ENCODE assay signal across 8 cellular contexts in genomic region chr9:127983847-127984289, GRCh38. TPM values are rescaled to one million over a fixed set of nuclear protein-coding genes. Genes with fewer than 3 reads are reported as not detected.
DNase-seq lines count a peak whose midpoint lies in the region; ATAC-seq, FAIRE-seq and TF ChIP-seq lines count a peak whose summit lies in the region.

No MANE protein-coding gene starts in this region.

- H3K27ac ChIP-seq in astrocyte (ENCODE audit: low read depth, low read length) (no peak overlapping the region), small intestine (ENCODE audit: low read depth in 1 of 2, low read length in 1 of 2) (peak overlapping the region in 1 of 2 donors; percentile 7)

- WGBS in small intestine, 3 donors: 81 to 92% (median 87%) methylated on average over 9 of the region's 9 CpGs

- ATAC-seq in GM18498 (IDR thresholded peaks at IDR 0.05; ENCODE audit: unreplicated experiment) (peak; percentile 30), GM19328 (IDR thresholded peaks at IDR 0.05; ENCODE audit: unreplicated experiment) (peak; percentile 29), HG03354 (IDR thresholded peaks at IDR 0.05; ENCODE audit: poor library complexity, severe bottlenecking, unreplicated experiment) (peak; percentile 43), SK-N-SH treated with all-trans-retinoic acid at 6 μM for 48 hours (no peak)
- no peak for ATAC-seq in natural killer cell treated with Interleukin-12 subunit alpha and Interleukin-12 subunit beta and Interleukin-15 and Interleukin-18, amount 100 ng/mL, for 72 hours

- no peak overlapping the region for H2AFZ ChIP-seq in astrocyte (ENCODE audit: low read depth, low read length)

- FAIRE-seq in astrocyte (lab: Jason Lieb, UNC) (no peak), small intestine (lab: Jason Lieb, UNC) (no peak)

- H3K4me3 Mint-ChIP-seq in astrocyte (ENCODE audit: unreplicated experiment): no peak overlapping the region
- H3K4me3 Mint-ChIP-seq in natural killer cell treated with Interleukin-12 subunit alpha and Interleukin-12 subunit beta and Interleukin-15 and Interleukin-18, amount 100 ng/mL, for 72 hours: no peak overlapping the region

- H3K27me3 ChIP-seq in astrocyte (ENCODE audit: insufficient read depth, low read length): no peaks in the 10 kb centered on the region
- no peaks in the 10 kb centered on the region for H3K27me3 ChIP-seq in small intestine (ENCODE audit: control insufficient read depth in 2 of 2, insufficient read depth in 2 of 2, low read length in 2 of 2)

- no peak overlapping the region for H3K9ac ChIP-seq in astrocyte (ENCODE audit: low read length)

- H4K20me1 ChIP-seq in astrocyte (ENCODE audit: insufficient read depth, low read length): peaks cover 13% of the 10 kb centered on the region

- no peaks in the 10 kb centered on the region for H3K36me3 Mint-ChIP-seq in astrocyte (ENCODE audit: low read depth, unreplicated experiment)
- no peaks in the 10 kb centered on the region for H3K36me3 Mint-ChIP-seq in natural killer cell treated with Interleukin-12 subunit alpha and Interleukin-12 subunit beta and Interleukin-15 and Interleukin-18, amount 100 ng/mL, for 72 hours

- peaks cover 4% of the 10 kb centered on the region for H3K4me1 Mint-ChIP-seq in astrocyte (ENCODE audit: low read depth, unreplicated experiment)
- H3K4me1 Mint-ChIP-seq in natural killer cell treated with Interleukin-12 subunit alpha and Interleukin-12 subunit beta and Interleukin-15 and Interleukin-18, amount 100 ng/mL, for 72 hours (ENCODE audit: low read depth in 2 of 2): peaks cover 12 to 17% of the 10 kb centered on the region in 2 donors

- H3K4me2 ChIP-seq in astrocyte (ENCODE audit: low read length): no peak overlapping the region

- H3K27me3 Mint-ChIP-seq in astrocyte (ENCODE audit: low read depth, unreplicated experiment): peaks cover 3% of the 10 kb centered on the region
- no peaks in the 10 kb centered on the region for H3K27me3 Mint-ChIP-seq in natural killer cell treated with Interleukin-12 subunit alpha and Interleukin-12 subunit beta and Interleukin-15 and Interleukin-18, amount 100 ng/mL, for 72 hours

- H3K36me3 ChIP-seq in astrocyte (ENCODE audit: insufficient read depth, low read length) (no peaks in the 10 kb centered on the region), small intestine (ENCODE audit: control insufficient read depth in 2 of 2, insufficient read depth in 2 of 2, low read length in 2 of 2) (no peaks in the 10 kb centered on the region)

- DNase-seq in astrocyte (ENCODE audit: low read depth) (no peak), small intestine (no peak), epidermal melanocyte (ENCODE audit: insufficient read length, low spot score) (no peak)
- no peak for DNase-seq in natural killer cell treated with Interleukin-12 subunit alpha and Interleukin-12 subunit beta and Interleukin-15 and Interleukin-18, amount 100 ng/mL, for 72 hours (ENCODE audit: low spot score)

- H3K4me3 ChIP-seq in astrocyte (ENCODE audit: insufficient read depth, low read depth, low read length) (no peak overlapping the region), small intestine (ENCODE audit: low read depth in 1 of 2, low read length in 2 of 2) (no peak overlapping the region)

- H3K9me3 Mint-ChIP-seq in astrocyte (ENCODE audit: unreplicated experiment): no peaks in the 10 kb centered on the region
- no peaks in the 10 kb centered on the region for H3K9me3 Mint-ChIP-seq in natural killer cell treated with Interleukin-12 subunit alpha and Interleukin-12 subunit beta and Interleukin-15 and Interleukin-18, amount 100 ng/mL, for 72 hours

- TF ChIP-seq CTCF in astrocyte (IDR thresholded peaks at IDR 0.05; ENCODE audit: insufficient read depth, low read depth, low read length): no peak

- H3K27ac Mint-ChIP-seq in astrocyte (ENCODE audit: unreplicated experiment): peak overlapping the region; percentile 44
- H3K27ac Mint-ChIP-seq in natural killer cell treated with Interleukin-12 subunit alpha and Interleukin-12 subunit beta and Interleukin-15 and Interleukin-18, amount 100 ng/mL, for 72 hours: no peak overlapping the region

- peaks cover 24% of the 10 kb centered on the region for H3K4me1 ChIP-seq in astrocyte (ENCODE audit: insufficient read depth, low read length)
- H3K4me1 ChIP-seq in small intestine (ENCODE audit: control insufficient read depth in 2 of 2, insufficient read depth in 1 of 2, low read depth in 1 of 2, low read length in 1 of 2): peaks cover 3 to 9% of the 10 kb centered on the region in 2 donors

- no peaks in the 10 kb centered on the region for H3K9me3 ChIP-seq in astrocyte (ENCODE audit: insufficient read depth, low read depth, low read length)
- no peaks in the 10 kb centered on the region for H3K9me3 ChIP-seq in small intestine (ENCODE audit: control insufficient read depth, low read depth)

- H3K79me2 ChIP-seq in astrocyte (ENCODE audit: insufficient read depth, low read length): peaks cover 14% of the 10 kb centered on the region

TF ChIP-seq in SK-N-SH treated with all-trans-retinoic acid at 6 μM for 48 hours, 23 proteins besides CTCF, POLR2A, EP300 and RAD21:
- TF ChIP-seq OSR1 (CRISPR knock-in tag; IDR thresholded peaks at IDR 0.05) (no peak), PPARA (CRISPR knock-in tag; IDR thresholded peaks at IDR 0.05; ENCODE audit: borderline replicate concordance) (no peak)

RNA-seq across cellular contexts. Expression of gene EEIG1, which starts 3.1 kb away (rescaled TPM):
- 26.0 and 26.4 TPM in 2 replicates for total RNA-seq in astrocyte
- 100 to 1,000 TPM in 1 of 3 donors, 10 to 100 TPM in 2; 43.9 to 123 (median 69.4) TPM for polyA plus RNA-seq in small intestine
- 10 to 100 TPM in 1 of 2 donors, 1 to 10 TPM in 1; 8.2 to 16.4 TPM for total RNA-seq in natural killer cell treated with Interleukin-12 subunit alpha and Interleukin-12 subunit beta and Interleukin-15 and Interleukin-18, amount 100 ng/mL, for 72 hours

RNA-seq across cellular contexts. Expression of gene DPM2, which starts 46.2 kb away (rescaled TPM):
- 32.7 and 34.3 TPM in 2 replicates for total RNA-seq in astrocyte
- polyA plus RNA-seq in small intestine: 10 to 100 TPM; 23.2 to 46.0 (median 37.8) TPM
- 10 to 100 TPM; 47.9 to 74.4 TPM for total RNA-seq in natural killer cell treated with Interleukin-12 subunit alpha and Interleukin-12 subunit beta and Interleukin-15 and Interleukin-18, amount 100 ng/mL, for 72 hours

RNA-seq across cellular contexts. Expression of gene PIP5KL1, which starts 53.3 kb away (rescaled TPM):
- 4.6 and 4.9 TPM in 2 replicates for total RNA-seq in astrocyte
- under 1 TPM in 2 of 3 donors, not detected in 1; 0.60 to 0.81 TPM for polyA plus RNA-seq in small intestine
- total RNA-seq in natural killer cell treated with Interleukin-12 subunit alpha and Interleukin-12 subunit beta and Interleukin-15 and Interleukin-18, amount 100 ng/mL, for 72 hours: 1 to 10 TPM; 2.7 to 3.7 TPM

Comparison
In these comparisons a context has a peak if more than half of its experiments do, and no peak if none do; other contexts are left out.
1. ATAC-seq: peak in GM18498 (single experiment), GM19328 (single experiment) and HG03354 (single experiment); none in SK-N-SH treated with all-trans-retinoic acid at 6 μM for 48 hours (single experiment) and natural killer cell treated with Interleukin-12 subunit alpha and Interleukin-12 subunit beta and Interleukin-15 and Interleukin-18, amount 100 ng/mL, for 72 hours (0 of 2).